In the genomic region with DNA sequence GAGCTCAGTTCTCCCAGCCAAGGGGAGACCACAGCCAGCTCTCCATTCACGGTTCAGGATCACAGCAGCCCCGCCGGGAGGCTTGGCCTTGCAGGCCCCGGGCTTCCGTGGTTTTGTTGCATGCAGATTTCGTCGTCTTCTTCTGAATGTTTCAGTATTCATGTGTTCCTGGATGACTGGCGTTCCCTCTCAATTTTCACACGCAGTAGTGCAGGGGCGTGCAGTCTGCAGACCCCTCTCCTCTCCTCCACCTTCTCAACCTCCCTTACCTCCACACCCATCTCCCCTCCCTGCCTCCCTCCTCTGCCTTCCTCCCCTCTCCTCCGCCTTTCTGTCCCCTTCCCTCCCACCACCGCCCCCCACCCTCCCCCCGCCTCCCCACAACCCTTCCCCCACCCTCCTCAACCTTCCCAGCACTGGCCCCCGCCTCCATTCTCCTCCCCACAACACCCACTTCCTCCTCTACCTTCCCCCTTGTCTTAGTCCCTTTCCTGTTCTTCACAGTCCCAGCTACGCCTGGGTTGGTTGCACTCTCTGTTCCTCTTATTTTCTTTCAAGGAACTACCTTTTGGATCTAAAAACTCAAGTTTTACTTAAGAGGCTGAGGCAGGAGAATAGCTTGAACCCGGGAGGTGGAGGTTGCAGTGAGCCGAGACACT, we compare ENCODE assay signal across 8 cellular contexts. TPM values are rescaled to one million over a fixed set of nuclear protein-coding genes. Genes with fewer than 3 reads are reported as not detected.
DNase-seq lines count a peak whose midpoint lies in the region; ATAC-seq lines count a peak whose summit lies in the region.

No MANE protein-coding gene starts in this region.

- H3K9me3 Mint-ChIP-seq in activated T-cell treated with anti-CD3 and anti-CD28 coated beads, Interleukin-2, amount 50 U/mL, for 72 hours = no peaks in the 10 kb centered on the region

- in situ Hi-C loops in ACHN (cut with HindIII; ENCODE audit: low pct_ligation_motif_present, low pct_unique_long_range_greater_than_20kb, low sequenced_read_pairs) = no loop called here

- no peaks in the 10 kb centered on the region for H3K27me3 ChIP-seq in mononuclear cell (ENCODE audit: insufficient read depth, low read length)

- no peaks in the 10 kb centered on the region for H3K9me3 ChIP-seq in mononuclear cell (ENCODE audit: low read depth, low read length)

- H3K36me3 Mint-ChIP-seq in activated T-cell treated with anti-CD3 and anti-CD28 coated beads, Interleukin-2, amount 50 U/mL, for 72 hours (ENCODE audit: insufficient read depth in 2 of 2) = peaks cover 1 to 3% of the 10 kb centered on the region in 2 donors

- DNase-seq in activated T-cell treated with anti-CD3 and anti-CD28 coated beads, Interleukin-2, amount 50 U/mL, for 72 hours = peak; percentile 77 to 78
- no peak for DNase-seq in NCI-H446 (lab: John Stamatoyannopoulos, UW)
- DNase-seq in ACHN = no peak

- peak overlapping the region; percentile 32; the same call in 1 of the 2 replicates for H3K4me3 ChIP-seq in GM08714 (ENCODE audit: low read length)
- H3K4me3 ChIP-seq in mononuclear cell (ENCODE audit: low read length) = peak overlapping the region; percentile 16

- ATAC-seq in HG03432 (IDR thresholded peaks at IDR 0.05; ENCODE audit: unreplicated experiment) (peak; percentile 43), HG02798 (IDR thresholded peaks at IDR 0.05; ENCODE audit: poor library complexity, unreplicated experiment) (no peak), GM19467 (IDR thresholded peaks at IDR 0.05; ENCODE audit: unreplicated experiment) (no peak)
- peak; percentile 64 to 65 for ATAC-seq in activated T-cell treated with anti-CD3 and anti-CD28 coated beads, Interleukin-2, amount 50 U/mL, for 72 hours (replicated peaks in 1 of 2)

- peak overlapping the region; percentile 89 to 94 for H3K4me3 Mint-ChIP-seq in activated T-cell treated with anti-CD3 and anti-CD28 coated beads, Interleukin-2, amount 50 U/mL, for 72 hours

- peak overlapping the region; percentile 100 for H3K27ac Mint-ChIP-seq in activated T-cell treated with anti-CD3 and anti-CD28 coated beads, Interleukin-2, amount 50 U/mL, for 72 hours

- no peaks in the 10 kb centered on the region for H3K27me3 Mint-ChIP-seq in activated T-cell treated with anti-CD3 and anti-CD28 coated beads, Interleukin-2, amount 50 U/mL, for 72 hours (ENCODE audit: low read depth)

- peaks cover 42% of the 10 kb centered on the region for H3K4me1 ChIP-seq in mononuclear cell (ENCODE audit: insufficient read depth, low read length)

- peaks cover 41% of the 10 kb centered on the region for H3K4me1 Mint-ChIP-seq in activated T-cell treated with anti-CD3 and anti-CD28 coated beads, Interleukin-2, amount 50 U/mL, for 72 hours (ENCODE audit: low read depth)

RNA-seq across cellular contexts. Expression of gene SLC19A1, which starts 8.4 kb away (rescaled TPM):
- 10 to 100 TPM; 30.4 to 40.1 TPM for total RNA-seq in activated T-cell treated with anti-CD3 and anti-CD28 coated beads, Interleukin-2, amount 50 U/mL, for 72 hours
- 10.6 TPM for total RNA-seq in mononuclear cell

Comparison
In these comparisons a context has a peak if more than half of its experiments do, and no peak if none do; other contexts are left out.
1. ATAC-seq: peak in HG03432 (single experiment) and activated T-cell treated with anti-CD3 and anti-CD28 coated beads, Interleukin-2, amount 50 U/mL, for 72 hours (2 of 2); none in HG02798 (single experiment) and GM19467 (single experiment).
2. DNase-seq: peak in activated T-cell treated with anti-CD3 and anti-CD28 coated beads, Interleukin-2, amount 50 U/mL, for 72 hours (2 of 2); none in NCI-H446 (0 of 2) and ACHN (single experiment).